24 cellular contexts compared by ENCODE assay signal in the genomic region with DNA sequence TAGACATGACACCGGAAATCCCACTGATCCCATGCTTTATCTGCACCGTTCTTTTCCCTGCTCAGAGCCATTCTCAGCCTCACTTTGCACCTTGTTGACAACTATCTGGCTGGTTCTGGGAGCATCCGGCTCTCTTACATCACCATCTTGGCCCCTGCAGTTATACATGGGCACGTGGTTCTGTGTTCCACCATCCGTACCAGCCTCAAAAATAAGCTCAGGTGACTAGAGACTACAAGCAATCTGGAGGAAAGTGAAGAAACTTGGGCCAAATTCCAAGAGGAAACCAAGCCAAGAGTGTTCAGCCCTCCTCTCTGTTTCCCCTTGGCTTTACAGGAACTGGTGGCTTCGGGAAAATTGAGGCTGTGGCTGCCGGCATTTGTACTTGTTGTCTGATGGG.
"Had no signal": no experiment of that assay in that cellular context is flagged by ENCODE, and none has a peak within 500 bp of the region (broad histone marks: within the 10 kb centered on the region; RNA-seq: fewer than 3 reads in every experiment).

No MANE protein-coding gene starts in this region.

- H3K4me3 Mint-ChIP-seq: activated CD4-positive, alpha-beta memory T cell treated with anti-CD3 and anti-CD28 coated beads, Interleukin-2, amount 10 ng/mL, durations not matched to agents 7 days and 5 days; activated CD4-positive, alpha-beta T cell treated with anti-CD3 and anti-CD28 coated beads, Interleukin-2, amount 10 ng/mL, durations not matched to agents 7 days and 5 days; activated T-cell treated with anti-CD3 and anti-CD28 coated beads, Interleukin-2, amount 50 U/mL, for 72 hours; natural killer cell treated with Interleukin-12 subunit alpha and Interleukin-12 subunit beta and Interleukin-15 and Interleukin-18, amount 100 ng/mL, for 72 hours had no signal

- H3K27ac ChIP-seq: brain microvascular endothelial cell, coronary artery, dorsolateral prefrontal cortex, heart right ventricle, left ventricle myocardium inferior, testis, uterus had no signal

- H3K27me3 ChIP-seq: brain microvascular endothelial cell, testis, uterus had no signal

- H3K27ac Mint-ChIP-seq: activated CD4-positive, alpha-beta memory T cell treated with anti-CD3 and anti-CD28 coated beads, Interleukin-2, amount 10 ng/mL, durations not matched to agents 7 days and 5 days; activated CD4-positive, alpha-beta T cell treated with anti-CD3 and anti-CD28 coated beads, Interleukin-2, amount 10 ng/mL, durations not matched to agents 7 days and 5 days; activated naive CD4-positive, alpha-beta T cell treated with anti-CD3 and anti-CD28 coated beads, Interleukin-2, amount 50 U/mL, for 72 hours; activated T-cell treated with anti-CD3 and anti-CD28 coated beads, Interleukin-2, amount 50 U/mL, for 72 hours; natural killer cell treated with Interleukin-12 subunit alpha and Interleukin-12 subunit beta and Interleukin-15 and Interleukin-18, amount 100 ng/mL, for 72 hours had no signal

- H3K36me3 ChIP-seq: brain microvascular endothelial cell, heart right ventricle, left ventricle myocardium inferior, uterus had no signal

- H3K27me3 Mint-ChIP-seq: activated CD4-positive, alpha-beta memory T cell treated with anti-CD3 and anti-CD28 coated beads, Interleukin-2, amount 10 ng/mL, durations not matched to agents 7 days and 5 days; activated CD4-positive, alpha-beta T cell treated with anti-CD3 and anti-CD28 coated beads, Interleukin-2, amount 10 ng/mL, durations not matched to agents 7 days and 5 days; natural killer cell treated with Interleukin-12 subunit alpha and Interleukin-12 subunit beta and Interleukin-15 and Interleukin-18, amount 100 ng/mL, for 72 hours had no signal

- H3K9me3 Mint-ChIP-seq: natural killer cell treated with Interleukin-12 subunit alpha and Interleukin-12 subunit beta and Interleukin-15 and Interleukin-18, amount 100 ng/mL, for 72 hours had no signal

- H3K4me1 ChIP-seq: testis, uterus had no signal

- H3K4me1 Mint-ChIP-seq: activated CD4-positive, alpha-beta memory T cell treated with anti-CD3 and anti-CD28 coated beads, Interleukin-2, amount 10 ng/mL, durations not matched to agents 7 days and 5 days; activated CD4-positive, alpha-beta T cell treated with anti-CD3 and anti-CD28 coated beads, Interleukin-2, amount 10 ng/mL, durations not matched to agents 7 days and 5 days had no signal

- H3K4me3 ChIP-seq: coronary artery, dorsolateral prefrontal cortex, heart right ventricle, left ventricle myocardium inferior, lung, mucosa of descending colon, testis, uterus had no signal

- H3K9me3 ChIP-seq: left ventricle myocardium inferior, mucosa of descending colon, testis, uterus had no signal

- ATAC-seq: activated naive CD4-positive, alpha-beta T cell treated with anti-CD3 and anti-CD28 coated beads, Interleukin-2, amount 50 U/mL, for 72 hours; activated T-cell treated with anti-CD3 and anti-CD28 coated beads, Interleukin-2, amount 50 U/mL, for 72 hours; heart right ventricle; mucosa of descending colon; natural killer cell treated with Interleukin-12 subunit alpha and Interleukin-12 subunit beta and Interleukin-15 and Interleukin-18, amount 100 ng/mL, for 72 hours; stimulated activated naive CD8-positive, alpha-beta T cell treated with anti-CD3 and anti-CD28 coated beads, Interleukin-15, Interleukin-2, amounts not matched to agents 100 U/mL and 50 U/mL, for 24 hours had no signal

- DNase-seq: activated CD4-positive, alpha-beta memory T cell treated with anti-CD3 and anti-CD28 coated beads, Interleukin-2, amount 10 ng/mL, durations not matched to agents 7 days and 5 days; activated CD4-positive, alpha-beta T cell treated with anti-CD3 and anti-CD28 coated beads for 1 hour; activated CD4-positive, alpha-beta T cell treated with anti-CD3 and anti-CD28 coated beads, Interleukin-2, amount 10 ng/mL, durations not matched to agents 7 days and 5 days; activated naive CD4-positive, alpha-beta T cell; activated T-cell treated with anti-CD3 and anti-CD28 coated beads, Interleukin-2, amount 50 U/mL, for 72 hours; anterior cingulate cortex; brain microvascular endothelial cell; dorsolateral prefrontal cortex; effector memory CD4-positive, alpha-beta T cell; heart right ventricle; left ventricle myocardium inferior; mucosa of descending colon; retina; stimulated activated CD4-positive, alpha-beta T cell treated with anti-CD3 and anti-CD28 coated beads, Interleukin-15, amount 100 ng/mL, for 24 hours; stimulated activated CD4-positive, alpha-beta T cell treated with anti-CD3 and anti-CD28 coated beads, Interleukin-2, amount 100 ng/mL, for 24 hours; stimulated activated naive CD8-positive, alpha-beta T cell treated with anti-CD3 and anti-CD28 coated beads, Interleukin-15, Interleukin-2, amounts not matched to agents 100 U/mL and 50 U/mL, for 24 hours; T-helper 2 cell; testis; trophoblast cell; uterus had no signal
